In genomic region chr11:118915396-118915795, GRCh38 we compare ENCODE assay signal across 10 cellular contexts. TPM values are rescaled to one million over a fixed set of nuclear protein-coding genes. Genes with fewer than 3 reads are reported as not detected.
DNase-seq lines count a peak whose midpoint lies in the region; ATAC-seq and TF ChIP-seq lines count a peak whose summit lies in the region.
"Had no signal": no experiment of that assay in that cellular context is flagged by ENCODE, and none has a peak within 500 bp of the region (broad histone marks: within the 10 kb centered on the region; RNA-seq: fewer than 3 reads in every experiment).

No MANE protein-coding gene starts in this region.

- peak overlapping the region; percentile 42 for H3K9ac ChIP-seq in mucosa of stomach (ENCODE audit: low read length)

- ATAC-seq in upper lobe of left lung (ENCODE audit: low FRiP score in 2 of 2) (no peak), HG02588 (IDR thresholded peaks at IDR 0.05; ENCODE audit: unreplicated experiment) (no peak), GM19455 (IDR thresholded peaks at IDR 0.05; ENCODE audit: unreplicated experiment) (no peak)

- intact Hi-C loops in activated naive CD4-positive, alpha-beta T cell treated with anti-CD3 and anti-CD28 coated beads for 36 hours (cut with micrococcal nuclease): no loop called here

- H3K4me1 Mint-ChIP-seq in activated naive CD4-positive, alpha-beta T cell treated with anti-CD3 and anti-CD28 coated beads for 36 hours (ENCODE audit: low read depth): peaks cover 87% of the 10 kb centered on the region
- peaks cover 97% of the 10 kb centered on the region for H3K4me1 Mint-ChIP-seq in brain

- H3K4me3 ChIP-seq in mucosa of stomach (ENCODE audit: low read length) (no peak overlapping the region), upper lobe of left lung (no peak overlapping the region)

- H3K36me3 ChIP-seq in mucosa of stomach (ENCODE audit: control insufficient read depth, insufficient read depth, low read length) (no peaks in the 10 kb centered on the region), upper lobe of left lung (no peaks in the 10 kb centered on the region)

- H3K27ac ChIP-seq in upper lobe of left lung: peak overlapping the region; percentile 94 to 98 (median 97)

- no peak for TF ChIP-seq POLR2A in upper lobe of left lung (IDR thresholded peaks at IDR 0.05)

- H3K4me1 ChIP-seq in mucosa of stomach (ENCODE audit: control insufficient read depth, insufficient read depth, low read length): peaks cover 98% of the 10 kb centered on the region
- H3K4me1 ChIP-seq in upper lobe of left lung: peaks cover 98 to 100% (median 99%) of the 10 kb centered on the region in 4 donors

- WGBS in upper lobe of left lung, 2 donors: 100% methylated on average over 2 of the region's 2 CpGs; no CpG with 5 or more reads in 1 of the 2 donors

- CTCF ChIA-PET in activated naive CD4-positive, alpha-beta T cell treated with anti-CD3 and anti-CD28 coated beads for 36 hours (lab: Charles Lee): interaction anchor here (1.0 kb wide), 1 partner anchor 20 kb away, joined by 3 read pairs; no protein-coding TSS in a partner anchor

- no peaks in the 10 kb centered on the region for H3K27me3 Mint-ChIP-seq in activated naive CD4-positive, alpha-beta T cell treated with anti-CD3 and anti-CD28 coated beads for 36 hours (ENCODE audit: low read depth)
- no peaks in the 10 kb centered on the region for H3K27me3 Mint-ChIP-seq in brain

- DNase-seq in activated naive CD4-positive, alpha-beta T cell treated with anti-CD3 and anti-CD28 coated beads for 36 hours: no peak
- DNase-seq in activated naive CD4-positive, alpha-beta T cell treated with Interleukin-2 at 50 U/mL for 16 hours: no peak
- DNase-seq in upper lobe of left lung: no peak
- no peak for DNase-seq in stimulated activated CD4-positive, alpha-beta T cell treated with anti-CD3 and anti-CD28 coated beads, Interleukin-12 subunit alpha, Interleukin-12 subunit beta, amount 100 ng/mL, for 4 hours
- DNase-seq: NCI-H1417 treated with DMSO at 0.1 percent for 48 hours had no signal

- H3K9me3 ChIP-seq in mucosa of stomach (ENCODE audit: control insufficient read depth, low read length) (no peaks in the 10 kb centered on the region), upper lobe of left lung (no peaks in the 10 kb centered on the region)

- H3K36me3 Mint-ChIP-seq in activated naive CD4-positive, alpha-beta T cell treated with anti-CD3 and anti-CD28 coated beads for 36 hours (ENCODE audit: low read depth): peaks cover 15% of the 10 kb centered on the region
- no peaks in the 10 kb centered on the region for H3K36me3 Mint-ChIP-seq in brain

- H3K27me3 ChIP-seq in mucosa of stomach (ENCODE audit: control insufficient read depth, insufficient read depth, low read length): no peaks in the 10 kb centered on the region
- H3K27me3 ChIP-seq in upper lobe of left lung: no peaks in the 10 kb centered on the region

- TF ChIP-seq EP300 in upper lobe of left lung (IDR thresholded peaks at IDR 0.05): no peak

- H3K27ac Mint-ChIP-seq in activated naive CD4-positive, alpha-beta T cell treated with anti-CD3 and anti-CD28 coated beads for 36 hours: peak overlapping the region; percentile 99
- H3K27ac Mint-ChIP-seq in brain: peak overlapping the region in 4 of 5 experiments; percentile 94 to 97 (median 95)

- H3K9me3 Mint-ChIP-seq in activated naive CD4-positive, alpha-beta T cell treated with anti-CD3 and anti-CD28 coated beads for 36 hours: no peaks in the 10 kb centered on the region
- no peaks in the 10 kb centered on the region for H3K9me3 Mint-ChIP-seq in brain

- H3K4me3 Mint-ChIP-seq in activated naive CD4-positive, alpha-beta T cell treated with anti-CD3 and anti-CD28 coated beads for 36 hours: no peak overlapping the region
- H3K4me3 Mint-ChIP-seq in brain: peak overlapping the region in 4 of 5 experiments; percentile 43 to 96 (median 72)

- no peak for TF ChIP-seq CTCF in brain (conservative IDR thresholded peaks at IDR 0.05)
- TF ChIP-seq CTCF in upper lobe of left lung (IDR thresholded peaks at IDR 0.05): no peak

RNA-seq across cellular contexts. Expression of gene BCL9L, which starts 10.3 kb away (rescaled TPM):
- total RNA-seq in activated naive CD4-positive, alpha-beta T cell treated with anti-CD3 and anti-CD28 coated beads for 36 hours: 10 to 100 TPM; 33.3 to 36.1 TPM
- 13.5 TPM for polyA plus RNA-seq in brain (ENCODE audit: insufficient read depth, low read depth, low replicate concordance)
- total RNA-seq in upper lobe of left lung: 10 to 100 TPM; 28.7 to 70.2 (median 66.4) TPM

RNA-seq across cellular contexts. Expression of gene CXCR5, which starts 31.7 kb away (rescaled TPM):
- 10 to 100 TPM; 25.6 to 26.1 TPM for total RNA-seq in activated naive CD4-positive, alpha-beta T cell treated with anti-CD3 and anti-CD28 coated beads for 36 hours
- 0.07 TPM for polyA plus RNA-seq in brain (ENCODE audit: insufficient read depth, low read depth, low replicate concordance)
- total RNA-seq in upper lobe of left lung: under 1 TPM in 4 of 6 donors, not detected in 2; under 0.01 to 0.17 (median 0.16) TPM
- total RNA-seq: renal cortical epithelial cell had no signal

RNA-seq across cellular contexts. Expression of gene UPK2, which starts 40.7 kb away (rescaled TPM):
- under 1 TPM; 0.25 to 0.45 TPM for total RNA-seq in activated naive CD4-positive, alpha-beta T cell treated with anti-CD3 and anti-CD28 coated beads for 36 hours
- 3.0 TPM for polyA plus RNA-seq in brain (ENCODE audit: insufficient read depth, low read depth, low replicate concordance)
- not detected for total RNA-seq in upper lobe of left lung

RNA-seq across cellular contexts. Expression of gene FOXR1, which starts 56.2 kb away (rescaled TPM):
- not detected for total RNA-seq in activated naive CD4-positive, alpha-beta T cell treated with anti-CD3 and anti-CD28 coated beads for 36 hours
- polyA plus RNA-seq in brain (ENCODE audit: insufficient read depth, low read depth, low replicate concordance): 0.37 TPM
- total RNA-seq in upper lobe of left lung: not detected
- total RNA-seq: renal cortical epithelial cell had no signal

Comparison
In these comparisons a context has a peak if more than half of its experiments do, and no peak if none do; other contexts are left out.
1. RNA of gene CXCR5, which starts 31.7 kb away (total RNA-seq): 25.6 to 26.1 TPM in activated naive CD4-positive, alpha-beta T cell treated with anti-CD3 and anti-CD28 coated beads for 36 hours; under 0.01 to 0.17 TPM in upper lobe of left lung; every median in the first group is over 10 times any median in the second.